In the genomic region with DNA sequence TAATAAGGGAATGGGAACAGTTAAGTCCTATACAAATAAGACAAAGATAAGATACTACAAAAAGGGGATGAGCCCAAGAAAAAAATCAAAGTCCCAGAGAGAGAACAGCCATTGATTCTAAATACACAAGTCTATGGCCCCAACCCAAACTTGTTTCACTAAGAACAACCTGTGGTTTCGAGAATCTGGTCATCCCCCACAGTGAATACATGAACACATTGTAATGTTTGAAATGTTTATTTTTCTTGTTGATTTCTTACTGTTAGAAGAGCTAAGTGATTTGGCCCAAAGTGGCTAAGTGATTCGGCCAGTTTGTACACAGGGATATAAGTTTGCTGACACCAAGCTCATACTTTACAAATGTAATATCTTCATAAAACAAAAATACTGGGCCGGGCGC, we compare ENCODE assay signal across 24 cellular contexts. TPM values are rescaled to one million over a fixed set of nuclear protein-coding genes. Genes with fewer than 3 reads are reported as not detected.
DNase-seq lines count a peak whose midpoint lies in the region; ATAC-seq and TF ChIP-seq lines count a peak whose summit lies in the region.
"Had no signal": no experiment of that assay in that cellular context is flagged by ENCODE, and none has a peak within 500 bp of the region (broad histone marks: within the 10 kb centered on the region; RNA-seq: fewer than 3 reads in every experiment).

No MANE protein-coding gene starts in this region.

- no peak overlapping the region for H3K27ac ChIP-seq in IMR-90 (ENCODE audit: insufficient read depth, low read length)
- H3K27ac ChIP-seq: A549; BLaER1 treated with 17β-estradiol and CSF1 and Interleukin-3, amounts not matched to agents 10 nM and 100 nM; GM23248 had no signal

- H3K9ac ChIP-seq in IMR-90 (ENCODE audit: low read depth, low read length), result no peak overlapping the region
- no peak overlapping the region for H3K9ac ChIP-seq in adipocyte (ENCODE audit: low read length)
- H3K9ac ChIP-seq: BLaER1 treated with 17β-estradiol and CSF1 and Interleukin-3, amounts not matched to agents 10 nM and 100 nM; GM23248 had no signal

- H2BK5ac ChIP-seq in IMR-90 (ENCODE audit: low read depth, low read length, poor library complexity, severe bottlenecking), result no peak overlapping the region

- H4K91ac ChIP-seq in IMR-90 (ENCODE audit: insufficient read depth, low read depth, low read length), result no peak overlapping the region

- POLR2A ChIA-PET in IMR-90 (lab: Charles Lee; ENCODE audit: unreplicated experiment), result no interaction called here

- intact Hi-C loops in IMR-90 (cut with micrococcal nuclease), result no loop called here

- no peak overlapping the region for H2AK9ac ChIP-seq in IMR-90 (replicated peaks; ENCODE audit: low read depth, low read length, poor library complexity)

- dilution Hi-C loops in IMR-90 (cut with HindIII; ENCODE audit: low sequenced_read_pairs, unreplicated experiment), result no loop called here

- H4K8ac ChIP-seq in IMR-90 (ENCODE audit: low read depth in 2 of 2, low read length in 2 of 2), result no peak overlapping the region

- no peak overlapping the region for H2BK120ac ChIP-seq in IMR-90 (ENCODE audit: low read depth, low read length)

- no peak for TF ChIP-seq POLR2A in IMR-90 (IDR thresholded peaks at IDR 0.05; ENCODE audit: low read depth, low read length)

- H3K4me1 ChIP-seq in IMR-90 (ENCODE audit: control insufficient read depth, insufficient read depth, low read length) (peaks cover 4% of the 10 kb centered on the region), adipocyte (ENCODE audit: control insufficient read depth, insufficient read depth, low read length) (peaks cover 26% of the 10 kb centered on the region)
- H3K4me1 ChIP-seq: BE2C had no signal

- H3K4me3 ChIP-seq in IMR-90 (ENCODE audit: insufficient read depth, low read depth, low read length) (no peak overlapping the region), adipocyte (ENCODE audit: low read length) (no peak overlapping the region)
- H3K4me3 ChIP-seq: A549; BLaER1 treated with 17β-estradiol and CSF1 and Interleukin-3, amounts not matched to agents 10 nM and 100 nM; GM12878; GM23248 had no signal

- ATAC-seq in IMR-90 (ENCODE audit: low read depth), result no peak
- ATAC-seq in HG03139 (IDR thresholded peaks at IDR 0.05; ENCODE audit: unreplicated experiment), result no peak
- ATAC-seq: A549, GM12878 had no signal

- no peak overlapping the region for H2AK5ac ChIP-seq in IMR-90 (ENCODE audit: low read depth, low read length)

- H2BK20ac ChIP-seq in IMR-90 (ENCODE audit: low read depth, low read length), result no peak overlapping the region

- no TSS peak for BruUV-seq in IMR-90 (replicated peaks; lab: Mats Ljungman, UMichigan)

- no peak overlapping the region for H2BK15ac ChIP-seq in IMR-90 (ENCODE audit: low read depth, low read length)

- no CpG with 5 or more reads among the region's 4 CpGs for WGBS in IMR-90 (ENCODE audit: extremely low coverage in 2 of 2, insufficient read length in 1 of 2), 2 experiments

- no peak overlapping the region for H3K14ac ChIP-seq in IMR-90 (replicated peaks; ENCODE audit: low read depth, low read length)

- no peak overlapping the region for H3K4me3 Mint-ChIP-seq in progenitor cell of endocrine pancreas (ENCODE audit: low read depth)
- H3K4me3 Mint-ChIP-seq: CD14-positive monocyte; CD4-positive, alpha-beta T cell; CD8-positive, alpha-beta memory T cell had no signal

- H3K27me3 Mint-ChIP-seq in progenitor cell of endocrine pancreas, result no peaks in the 10 kb centered on the region
- H3K27me3 Mint-ChIP-seq: CD4-positive, alpha-beta T cell had no signal

- TF ChIP-seq CTCF in IMR-90 (conservative IDR thresholded peaks at IDR 0.05; ENCODE audit: low read depth, low read length) (no peak), progenitor cell of endocrine pancreas (IDR thresholded peaks at IDR 0.05; ENCODE audit: unreplicated experiment) (no peak)

- no peaks in the 10 kb centered on the region for H3K36me3 Mint-ChIP-seq in progenitor cell of endocrine pancreas (ENCODE audit: insufficient read depth)

- peaks cover 0 to 11% of the 10 kb centered on the region in 2 experiments; a peak in 2 of 4 replicates for H3K79me1 ChIP-seq in IMR-90 (ENCODE audit: low read depth in 1 of 2, low read length in 2 of 2)

- H3K56ac ChIP-seq in IMR-90 (ENCODE audit: extremely low read depth, insufficient read depth, low read length), result no peak overlapping the region

- H3K18ac ChIP-seq in IMR-90 (ENCODE audit: low read depth, low read length), result no peak overlapping the region

- CTCF ChIA-PET in IMR-90 (lab: Yijun Ruan, JAX), result interaction anchor here (1.1 kb wide), 1 partner anchor 37 kb away, joined by 3 read pairs; no protein-coding TSS in a partner anchor

- TF ChIP-seq RAD21 in IMR-90 (IDR thresholded peaks at IDR 0.05; ENCODE audit: low read length), result no peak

- no peak overlapping the region for H3K4ac ChIP-seq in IMR-90 (ENCODE audit: low read depth, low read length)

- H3K36me3 ChIP-seq in IMR-90 (ENCODE audit: control insufficient read depth, insufficient read depth, low read length) (no peaks in the 10 kb centered on the region), adipocyte (ENCODE audit: control insufficient read depth, insufficient read depth, low read length, severe bottlenecking) (no peaks in the 10 kb centered on the region)
- H3K36me3 ChIP-seq: BE2C had no signal

- DNase-seq in IMR-90, result peak; percentile 33
- DNase-seq in adipocyte (ENCODE audit: low read depth), result peak; percentile 25
- peak; percentile 55 for DNase-seq in fibroblast of peridontal ligament (ENCODE audit: extremely low read depth)
- no peak for DNase-seq in progenitor cell of endocrine pancreas (ENCODE audit: low spot score, unreplicated experiment)
- no peak for DNase-seq in ureter (ENCODE audit: low spot score)
- DNase-seq in activated CD8-positive, alpha-beta memory T cell treated with anti-CD3 and anti-CD28 coated beads, Interleukin-2, amount 50 U/mL, for 48 hours, result no peak
- DNase-seq: 8988T; ACHN; AML-193; BE2C; CD4-positive, alpha-beta T cell; CD8-positive, alpha-beta memory T cell; DMS 273 treated with DMSO at 0.1 percent for 48 hours; DMS79; EL; GDM1; GM23248; H7; HCEC 1CT had no signal

- no peak overlapping the region for H3K23ac ChIP-seq in IMR-90 (ENCODE audit: low read depth, low read length)

- H2AFZ ChIP-seq in IMR-90 (replicated peaks; ENCODE audit: low read length, poor library complexity), result no peak overlapping the region
- H2AFZ ChIP-seq: GM23248 had no signal

- H4K5ac ChIP-seq in IMR-90 (ENCODE audit: low read depth, low read length), result no peak overlapping the region

- H3K9me1 ChIP-seq in IMR-90 (ENCODE audit: insufficient read depth, low read length), result no peaks in the 10 kb centered on the region

- H4K20me1 ChIP-seq in IMR-90 (ENCODE audit: insufficient read depth, low read length), result no peaks in the 10 kb centered on the region

- peak overlapping the region; percentile 59 for H3K27ac Mint-ChIP-seq in progenitor cell of endocrine pancreas
- H3K27ac Mint-ChIP-seq: CD14-positive monocyte; CD4-positive, alpha-beta T cell; CD8-positive, alpha-beta memory T cell had no signal

- in situ Hi-C loops in IMR-90 (cut with MboI; ENCODE audit: low sequenced_read_pairs), result no loop called here

- H3K4me2 ChIP-seq in IMR-90 (ENCODE audit: low read depth, low read length), result no peak overlapping the region
- H3K4me2 ChIP-seq: A549 had no signal

- H3K9me3 ChIP-seq in IMR-90 (ENCODE audit: control insufficient read depth, insufficient read depth, low read length), result no peaks in the 10 kb centered on the region
- H3K9me3 ChIP-seq in adipocyte (ENCODE audit: control insufficient read depth, low read length), result no peaks in the 10 kb centered on the region
- H3K9me3 ChIP-seq: A549; BE2C; BLaER1 treated with 17β-estradiol and CSF1 and Interleukin-3, amounts not matched to agents 10 nM and 100 nM had no signal

- H3K4me1 Mint-ChIP-seq in progenitor cell of endocrine pancreas (ENCODE audit: low read depth), result peaks cover 21% of the 10 kb centered on the region

- H3K27me3 ChIP-seq in IMR-90 (ENCODE audit: control insufficient read depth, insufficient read depth, low read length), result no peaks in the 10 kb centered on the region
- H3K27me3 ChIP-seq in adipocyte (replicated peaks; ENCODE audit: control insufficient read depth, insufficient read depth, low read length), result no peaks in the 10 kb centered on the region
- H3K27me3 ChIP-seq: BLaER1 treated with 17β-estradiol and CSF1 and Interleukin-3, amounts not matched to agents 10 nM and 100 nM had no signal

- H3K9me3 Mint-ChIP-seq in progenitor cell of endocrine pancreas (ENCODE audit: low read depth), result no peaks in the 10 kb centered on the region
- H3K9me3 Mint-ChIP-seq: CD4-positive, alpha-beta T cell; CD8-positive, alpha-beta memory T cell had no signal

TF ChIP-seq in IMR-90, 13 proteins besides CTCF, POLR2A, EP300 and RAD21 (continues in another document):
- no peak for TF ChIP-seq MXI1 (IDR thresholded peaks at IDR 0.05; ENCODE audit: borderline replicate concordance, low read depth, low read length)
- no peak for TF ChIP-seq MAFK (IDR thresholded peaks at IDR 0.05; ENCODE audit: low read depth, low read length)
- TF ChIP-seq SMC3 (IDR thresholded peaks at IDR 0.05; ENCODE audit: low read depth, low read length), result no peak
- TF ChIP-seq CHD1 (IDR thresholded peaks at IDR 0.05; ENCODE audit: low read depth, low read length), result no peak
- TF ChIP-seq RCOR1 (IDR thresholded peaks at IDR 0.05; ENCODE audit: insufficient replicate concordance, low read length), result no peak
- TF ChIP-seq CEBPB (IDR thresholded peaks at IDR 0.05; ENCODE audit: low read depth, low read length), result no peak
- TF ChIP-seq, protein P1, sequence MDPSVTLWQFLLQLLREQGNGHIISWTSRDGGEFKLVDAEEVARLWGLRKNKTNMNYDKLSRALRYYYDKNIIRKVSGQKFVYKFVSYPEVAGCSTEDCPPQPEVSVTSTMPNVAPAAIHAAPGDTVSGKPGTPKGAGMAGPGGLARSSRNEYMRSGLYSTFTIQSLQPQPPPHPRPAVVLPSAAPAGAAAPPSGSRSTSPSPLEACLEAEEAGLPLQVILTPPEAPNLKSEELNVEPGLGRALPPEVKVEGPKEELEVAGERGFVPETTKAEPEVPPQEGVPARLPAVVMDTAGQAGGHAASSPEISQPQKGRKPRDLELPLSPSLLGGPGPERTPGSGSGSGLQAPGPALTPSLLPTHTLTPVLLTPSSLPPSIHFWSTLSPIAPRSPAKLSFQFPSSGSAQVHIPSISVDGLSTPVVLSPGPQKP (IDR thresholded peaks at IDR 0.05; ENCODE audit: borderline replicate concordance, low read depth, low read length), result no peak
- TF ChIP-seq BHLHE40 (IDR thresholded peaks at IDR 0.05; ENCODE audit: low read depth, low read length), result no peak
- TF ChIP-seq MAZ (IDR thresholded peaks at IDR 0.05; ENCODE audit: borderline replicate concordance, low read depth, low read length), result no peak
- TF ChIP-seq RFX5 (IDR thresholded peaks at IDR 0.05; ENCODE audit: low read depth, low read length), result no peak
- no peak for TF ChIP-seq NFE2L2 (IDR thresholded peaks at IDR 0.05; ENCODE audit: low read depth, low read length)

RNA-seq across cellular contexts. Expression of a gene that starts 3.3 kb away (rescaled TPM):
- total RNA-seq in IMR-90 (2012; rRNA removed), result 43.6 and 52.2 TPM in 2 replicates
- polyA plus RNA-seq in IMR-90 (2012; rRNA removed), result 4.3 and 5.8 TPM in 2 replicates
- polyA plus RNA-seq in IMR-90 (2012; cell fraction: cytosol; rRNA removed), result 3.5 and 4.7 TPM in 2 replicates
- polyA plus RNA-seq in IMR-90 (2012; cell fraction: nucleus; rRNA removed; ENCODE audit: low replicate concordance), result 5.0 and 11.1 TPM in 2 replicates
- 34.1 and 41.1 TPM in 2 replicates for total RNA-seq in progenitor cell of endocrine pancreas
- 33.4 TPM for total RNA-seq in ureter
- polyA plus RNA-seq: CD8-positive, alpha-beta memory T cell had no signal

Comparison
In these comparisons a context has a peak if more than half of its experiments do, and no peak if none do; other contexts are left out.
1. DNase-seq: peak in IMR-90 (single experiment), adipocyte (single experiment) and fibroblast of peridontal ligament (single experiment); none in progenitor cell of endocrine pancreas (single experiment), ureter (single experiment) and activated CD8-positive, alpha-beta memory T cell treated with anti-CD3 and anti-CD28 coated beads, Interleukin-2, amount 50 U/mL, for 48 hours (single experiment).